ENCODE assay signal across 24 cellular contexts in genomic region chr20:46200582-46201570, GRCh38.
DNase-seq lines count a peak whose midpoint lies in the region; ATAC-seq, FAIRE-seq and TF ChIP-seq lines count a peak whose summit lies in the region.
"Had no signal": no experiment of that assay in that cellular context is flagged by ENCODE, and none has a peak within 500 bp of the region (broad histone marks: within the 10 kb centered on the region; RNA-seq: fewer than 3 reads in every experiment).

No MANE protein-coding gene starts in this region.

- H3K4me3 ChIP-seq in K562: no peak overlapping the region
- H3K4me3 ChIP-seq: esophagus muscularis mucosa, Peyer's patch, SJSA1, smooth muscle cell had no signal

- no peak for TF ChIP-seq CTCF in K562 (IDR thresholded peaks at IDR 0.05 in 2 of 3, conservative IDR thresholded peaks at IDR 0.05 in 1 of 3; ENCODE audit: insufficient read depth in 2 of 3, low read depth in 1 of 3, low read length in 3 of 3)

- H3K9me3 ChIP-seq in K562 (replicated peaks; ENCODE audit: control insufficient read depth, insufficient read depth, low read depth, low read length): no peaks in the 10 kb centered on the region
- H3K9me3 ChIP-seq: esophagus muscularis mucosa, Peyer's patch, SJSA1 had no signal

- CTCF ChIA-PET in K562 (lab: Yijun Ruan, JAX; ENCODE audit: low intra/inter-chr PET ratio): no interaction called here

- H3K9ac ChIP-seq in K562 (ENCODE audit: insufficient read depth in 1 of 2, low read depth in 2 of 2, low read length in 2 of 2): peak overlapping the region in 1 of 2 experiments; percentile 67; a peak in 2 of 4 replicates

- H2AFZ ChIP-seq in K562 (ENCODE audit: low read depth, low read length): peak overlapping the region; percentile 45; the same call in 1 of the 2 replicates

- H3K9me1 ChIP-seq in K562 (ENCODE audit: control insufficient read depth, insufficient read depth, low read length): no peaks in the 10 kb centered on the region

- FAIRE-seq in K562 (lab: Jason Lieb, UNC): no peak
- FAIRE-seq: GM19239 had no signal

- intact Hi-C loops in K562 (cut with micrococcal nuclease): no loop called here

- no TSS peak for BruUV-seq in K562 (replicated peaks; lab: Mats Ljungman, UMichigan)

- no peaks in the 10 kb centered on the region for H3K79me2 ChIP-seq in K562 (ENCODE audit: control insufficient read depth, insufficient read depth, low read length)

- 12% methylated on average over 52 of the region's 55 CpGs for WGBS in K562 (ENCODE audit: insufficient coverage, low coverage, missing lambda C conversion rate)

- TF ChIP-seq RAD21 in K562 (CRISPR knock-in tag; conservative IDR thresholded peaks at IDR 0.05 in 1 of 2, IDR thresholded peaks at IDR 0.05 in 1 of 2): no peak

- H3K4me2 ChIP-seq in K562 (ENCODE audit: insufficient read depth, low read length): no peak overlapping the region
- H3K4me2 ChIP-seq: smooth muscle cell had no signal

- peaks cover 21 to 46% of the 10 kb centered on the region in 2 experiments for H3K27me3 ChIP-seq in K562 (ENCODE audit: control insufficient read depth in 2 of 2, insufficient read depth in 2 of 2, low read length in 2 of 2)
- H3K27me3 ChIP-seq: Peyer's patch had no signal

- H3K27ac ChIP-seq in K562 (ENCODE audit: extremely low read depth, low read depth, low read length) (no peak overlapping the region), substantia nigra (ENCODE audit: low read depth, low read length, poor library complexity, severe bottlenecking) (peak overlapping the region; percentile 14)
- H3K27ac ChIP-seq: 22Rv1, esophagus muscularis mucosa, Peyer's patch, SJSA1 had no signal

- in situ Hi-C loops in K562 (cut with MboI): no loop called here

- POLR2A ChIA-PET in K562 (lab: Yijun Ruan, JAX): interaction anchor here (0.6 to 0.9 kb wide), 4 partner anchors 28 to 51 kb away, joined by 3 read pairs; no protein-coding TSS in a partner anchor

- TF ChIP-seq POLR2A in K562 (conservative IDR thresholded peaks at IDR 0.05): no peak

- no peak for TF ChIP-seq EP300 in K562 (IDR thresholded peaks at IDR 0.05; ENCODE audit: low read length)

- peaks cover 11 to 26% of the 10 kb centered on the region in 2 experiments for H3K4me1 ChIP-seq in K562 (replicated peaks in 1 of 2; ENCODE audit: control insufficient read depth in 2 of 2, insufficient read depth in 2 of 2, low read length in 2 of 2)
- H3K4me1 ChIP-seq: SJSA1 had no signal

- no peak for ATAC-seq in K562
- no peak for ATAC-seq in GM21390 (IDR thresholded peaks at IDR 0.05; ENCODE audit: unreplicated experiment)
- ATAC-seq: activated T-cell treated with anti-CD3 and anti-CD28 coated beads, Interleukin-2, amount 50 U/mL, for 72 hours; naive thymus-derived CD4-positive, alpha-beta T cell; stimulated activated memory B cell treated with anti-CD40 and anti-IgM and Interleukin-4, amounts not matched to agents 10 μg/mL and 1 μg/mL and 100 μg/mL, for 72 hours had no signal

- H3K36me3 ChIP-seq in K562 (ENCODE audit: control insufficient read depth, insufficient read depth, low read length): no peaks in the 10 kb centered on the region
- H3K36me3 ChIP-seq: esophagus muscularis mucosa, Peyer's patch, SJSA1 had no signal

- peaks cover 13% of the 10 kb centered on the region for H4K20me1 ChIP-seq in K562 (replicated peaks; ENCODE audit: control insufficient read depth, insufficient read depth, low read length)

- DNase-seq in DMS53 (lab: John Stamatoyannopoulos, UW) (peak; percentile 42), DMS53 treated with DMSO at 0.1 percent for 48 hours (lab: John Stamatoyannopoulos, UW; ENCODE audit: unreplicated experiment) (no peak), K562 (ENCODE audit: extremely low read depth in 1 of 4, low spot score in 3 of 4) (peak in 1 of 4 experiments; percentile 22), medulla oblongata (ENCODE audit: extremely low spot score) (peak; percentile 74), substantia nigra (lab: John Stamatoyannopoulos, UW) (peak in 40 of 49 donors; percentile 7 to 82 (median 40)), cerebellar cortex (ENCODE audit: low spot score) (no peak), NCI-H1092 (lab: John Stamatoyannopoulos, UW) (no peak)
- DNase-seq: activated CD4-positive, alpha-beta T cell treated with anti-CD3 and anti-CD28 coated beads for 4 hours; activated naive CD4-positive, alpha-beta T cell treated with anti-CD3 and anti-CD28 coated beads, Interleukin-2, amount 50 U/mL, for 16 hours; activated T-cell treated with anti-CD3 and anti-CD28 coated beads, Interleukin-2, amount 50 U/mL, for 72 hours; COR-L47; effector memory CD4-positive, alpha-beta T cell; GOT3; mesendoderm; naive thymus-derived CD4-positive, alpha-beta T cell; NCI-H1417; Peyer's patch had no signal

TF ChIP-seq in K562, 482 proteins besides CTCF, POLR2A, EP300 and RAD21 (continues in another document):
- TF ChIP-seq XRCC5 (IDR thresholded peaks at IDR 0.05; ENCODE audit: low read depth, low read length) (no peak), L3MBTL2 (IDR thresholded peaks at IDR 0.05) (peak; percentile 59), SAFB2 (IDR thresholded peaks at IDR 0.05; ENCODE audit: borderline replicate concordance, low read depth, low read length, severe bottlenecking) (no peak), ZNF24 (IDR thresholded peaks at IDR 0.05) (no peak), NRF1 (conservative IDR thresholded peaks at IDR 0.05 in 1 of 2, IDR thresholded peaks at IDR 0.05 in 1 of 2) (peak; percentile 44 to 53; a peak in 3 of 4 replicates), ZFX (CRISPR knock-in tag; IDR thresholded peaks at IDR 0.05) (peak; percentile 33; the same call in 1 of the 2 replicates), GATA2 (CRISPR knock-in tag; IDR thresholded peaks at IDR 0.05) (no peak), ZNF121 (CRISPR knock-in tag; conservative IDR thresholded peaks at IDR 0.05) (0 out of 2 replicates have a peak, but pooled peaks have one; percentile 31)
- TF ChIP-seq, protein P1, sequence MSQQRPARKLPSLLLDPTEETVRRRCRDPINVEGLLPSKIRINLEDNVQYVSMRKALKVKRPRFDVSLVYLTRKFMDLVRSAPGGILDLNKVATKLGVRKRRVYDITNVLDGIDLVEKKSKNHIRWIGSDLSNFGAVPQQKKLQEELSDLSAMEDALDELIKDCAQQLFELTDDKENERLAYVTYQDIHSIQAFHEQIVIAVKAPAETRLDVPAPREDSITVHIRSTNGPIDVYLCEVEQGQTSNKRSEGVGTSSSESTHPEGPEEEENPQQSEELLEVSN (IDR thresholded peaks at IDR 0.05; ENCODE audit: borderline replicate concordance in 1 of 2, extremely low read depth in 1 of 2, insufficient read depth in 1 of 2, insufficient read length in 1 of 2, low read depth in 1 of 2, low read length in 1 of 2, poor library complexity in 1 of 2, severe bottlenecking in 1 of 2): peak in 1 of 2 experiments; percentile 79
- TF ChIP-seq, protein P2, sequence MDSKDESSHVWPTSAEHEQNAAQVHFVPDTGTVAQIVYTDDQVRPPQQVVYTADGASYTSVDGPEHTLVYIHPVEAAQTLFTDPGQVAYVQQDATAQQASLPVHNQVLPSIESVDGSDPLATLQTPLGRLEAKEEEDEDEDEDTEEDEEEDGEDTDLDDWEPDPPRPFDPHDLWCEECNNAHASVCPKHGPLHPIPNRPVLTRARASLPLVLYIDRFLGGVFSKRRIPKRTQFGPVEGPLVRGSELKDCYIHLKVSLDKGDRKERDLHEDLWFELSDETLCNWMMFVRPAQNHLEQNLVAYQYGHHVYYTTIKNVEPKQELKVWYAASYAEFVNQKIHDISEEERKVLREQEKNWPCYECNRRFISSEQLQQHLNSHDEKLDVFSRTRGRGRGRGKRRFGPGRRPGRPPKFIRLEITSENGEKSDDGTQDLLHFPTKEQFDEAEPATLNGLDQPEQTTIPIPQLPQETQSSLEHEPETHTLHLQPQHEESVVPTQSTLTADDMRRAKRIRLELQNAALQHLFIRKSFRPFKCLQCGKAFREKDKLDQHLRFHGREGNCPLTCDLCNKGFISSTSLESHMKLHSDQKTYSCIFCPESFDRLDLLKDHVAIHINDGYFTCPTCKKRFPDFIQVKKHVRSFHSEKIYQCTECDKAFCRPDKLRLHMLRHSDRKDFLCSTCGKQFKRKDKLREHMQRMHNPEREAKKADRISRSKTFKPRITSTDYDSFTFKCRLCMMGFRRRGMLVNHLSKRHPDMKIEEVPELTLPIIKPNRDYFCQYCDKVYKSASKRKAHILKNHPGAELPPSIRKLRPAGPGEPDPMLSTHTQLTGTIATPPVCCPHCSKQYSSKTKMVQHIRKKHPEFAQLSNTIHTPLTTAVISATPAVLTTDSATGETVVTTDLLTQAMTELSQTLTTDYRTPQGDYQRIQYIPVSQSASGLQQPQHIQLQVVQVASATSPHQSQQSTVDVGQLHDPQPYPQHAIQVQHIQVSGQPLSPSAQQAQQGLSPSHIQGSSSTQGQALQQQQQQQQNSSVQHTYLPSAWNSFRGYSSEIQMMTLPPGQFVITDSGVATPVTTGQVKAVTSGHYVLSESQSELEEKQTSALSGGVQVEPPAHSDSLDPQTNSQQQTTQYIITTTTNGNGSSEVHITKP (IDR thresholded peaks at IDR 0.05; ENCODE audit: partially characterized antibody): peak; percentile 12

Comparison
In these comparisons a context has a peak if more than half of its experiments do, and no peak if none do; other contexts are left out.
1. DNase-seq: peak in DMS53 (single experiment), medulla oblongata (single experiment) and substantia nigra (40 of 49); none in DMS53 treated with DMSO at 0.1 percent for 48 hours (single experiment), cerebellar cortex (single experiment) and NCI-H1092 (single experiment).